10 cellular contexts compared by ENCODE assay signal in the genomic region with DNA sequence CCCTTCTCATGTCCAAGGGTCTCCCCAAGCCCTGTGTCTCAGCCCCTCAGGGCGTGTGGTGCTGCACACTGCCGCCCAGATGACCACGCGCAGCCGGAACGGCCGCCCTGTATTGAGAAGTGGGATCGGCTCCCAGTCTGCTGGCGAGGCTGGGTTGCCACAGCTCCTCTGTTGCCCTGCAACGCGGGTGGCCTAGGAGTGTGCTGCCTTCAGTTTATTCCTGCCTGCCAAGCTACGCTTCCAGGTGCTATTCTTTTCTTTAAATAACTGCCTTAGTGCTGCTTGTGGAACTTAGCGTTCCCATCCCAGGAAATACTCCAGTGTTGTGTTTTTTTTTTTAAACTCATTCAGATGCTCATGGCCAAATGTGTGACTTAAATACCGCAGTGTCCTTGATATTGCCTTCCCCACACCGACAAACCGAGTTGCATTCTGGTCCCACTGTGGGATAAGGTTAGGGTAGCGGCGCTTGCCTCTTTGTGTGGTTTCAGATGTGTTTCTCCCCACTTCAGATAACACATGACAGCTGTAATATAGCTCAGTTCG. TPM values are rescaled to one million over a fixed set of nuclear protein-coding genes. Genes with fewer than 3 reads are reported as not detected.
DNase-seq lines count a peak whose midpoint lies in the region; ATAC-seq and TF ChIP-seq lines count a peak whose summit lies in the region.
"Had no signal": no experiment of that assay in that cellular context is flagged by ENCODE, and none has a peak within 500 bp of the region (broad histone marks: within the 10 kb centered on the region; RNA-seq: fewer than 3 reads in every experiment).

No MANE protein-coding gene starts in this region.

- H3K4me3 ChIP-seq in coronary artery: peak overlapping the region; percentile 50

- no peaks in the 10 kb centered on the region for H3K27me3 Mint-ChIP-seq in T-helper 1 cell treated with Interleukin-12 subunit alpha and Interleukin-12 subunit beta and Interleukin-4 antibody, amounts not matched to agents 30 μg/mL and 1 μg/mL, for 36 hours (ENCODE audit: low read depth)
- no peaks in the 10 kb centered on the region for H3K27me3 Mint-ChIP-seq in type B pancreatic cell

- H3K27ac ChIP-seq in coronary artery: peak overlapping the region; percentile 81 to 99

- peak overlapping the region; percentile 14 for H3K4me3 Mint-ChIP-seq in T-helper 1 cell treated with Interleukin-12 subunit alpha and Interleukin-12 subunit beta and Interleukin-4 antibody, amounts not matched to agents 30 μg/mL and 1 μg/mL, for 36 hours
- H3K4me3 Mint-ChIP-seq in type B pancreatic cell: peak overlapping the region; percentile 82
- H3K4me3 Mint-ChIP-seq: activated naive CD4-positive, alpha-beta T cell treated with anti-CD3 and anti-CD28 coated beads for 36 hours had no signal

- H3K4me1 Mint-ChIP-seq in T-helper 1 cell treated with Interleukin-12 subunit alpha and Interleukin-12 subunit beta and Interleukin-4 antibody, amounts not matched to agents 30 μg/mL and 1 μg/mL, for 36 hours (ENCODE audit: low read depth): peaks cover 58% of the 10 kb centered on the region
- peaks cover 71% of the 10 kb centered on the region for H3K4me1 Mint-ChIP-seq in type B pancreatic cell (ENCODE audit: unreplicated experiment)

- H3K27ac Mint-ChIP-seq in T-helper 1 cell treated with Interleukin-12 subunit alpha and Interleukin-12 subunit beta and Interleukin-4 antibody, amounts not matched to agents 30 μg/mL and 1 μg/mL, for 36 hours: no peak overlapping the region
- H3K27ac Mint-ChIP-seq in type B pancreatic cell: peak overlapping the region; percentile 96
- H3K27ac Mint-ChIP-seq: activated naive CD4-positive, alpha-beta T cell treated with anti-CD3 and anti-CD28 coated beads for 36 hours had no signal

- TF ChIP-seq CTCF in coronary artery (IDR thresholded peaks at IDR 0.05) (no peak), type B pancreatic cell (conservative IDR thresholded peaks at IDR 0.05) (no peak)

- no peaks in the 10 kb centered on the region for H3K9me3 Mint-ChIP-seq in T-helper 1 cell treated with Interleukin-12 subunit alpha and Interleukin-12 subunit beta and Interleukin-4 antibody, amounts not matched to agents 30 μg/mL and 1 μg/mL, for 36 hours
- no peaks in the 10 kb centered on the region for H3K9me3 Mint-ChIP-seq in type B pancreatic cell
- H3K9me3 Mint-ChIP-seq: activated naive CD4-positive, alpha-beta T cell treated with anti-CD3 and anti-CD28 coated beads for 36 hours had no signal

- no peak for ATAC-seq in GM18519 (IDR thresholded peaks at IDR 0.05; ENCODE audit: low FRiP score, unreplicated experiment)

- peaks cover 11% of the 10 kb centered on the region for H3K36me3 Mint-ChIP-seq in T-helper 1 cell treated with Interleukin-12 subunit alpha and Interleukin-12 subunit beta and Interleukin-4 antibody, amounts not matched to agents 30 μg/mL and 1 μg/mL, for 36 hours (ENCODE audit: low read depth)
- peaks cover 26% of the 10 kb centered on the region for H3K36me3 Mint-ChIP-seq in type B pancreatic cell

- DNase-seq in T-helper 1 cell (no peak), coronary artery (ENCODE audit: low spot score) (no peak), midbrain (lab: John Stamatoyannopoulos, UW) (peak; percentile 70), type B pancreatic cell (ENCODE audit: extremely low spot score, unreplicated experiment) (no peak), kidney glomerular epithelial cell (lab: John Stamatoyannopoulos, UW) (no peak)
- DNase-seq in activated naive CD4-positive, alpha-beta T cell treated with Interleukin-2 at 50 U/mL for 16 hours: no peak
- DNase-seq: activated naive CD4-positive, alpha-beta T cell treated with anti-CD3 and anti-CD28 coated beads for 36 hours; NCI-H2171 had no signal

RNA-seq across cellular contexts. Expression of gene ACTN4, which starts 16.6 kb away (rescaled TPM):
- total RNA-seq in type B pancreatic cell (ENCODE audit: low replicate concordance): 475 and 776 TPM in 2 replicates

RNA-seq across cellular contexts. Expression of gene EIF3K, which starts 45.0 kb away (rescaled TPM):
- 274 and 310 TPM in 2 replicates for total RNA-seq in type B pancreatic cell (ENCODE audit: low replicate concordance)

RNA-seq across cellular contexts. Expression of gene MAP4K1, which starts 46.3 kb away (rescaled TPM):
- total RNA-seq in type B pancreatic cell (ENCODE audit: low replicate concordance): 2.4 and 16.8 TPM in 2 replicates
